ENCODE assay signal across 14 cellular contexts in genomic region chr17:43772877-43773648, GRCh38. TPM values are rescaled to one million over a fixed set of nuclear protein-coding genes. Genes with fewer than 3 reads are reported as not detected.
DNase-seq lines count a peak whose midpoint lies in the region; ATAC-seq and TF ChIP-seq lines count a peak whose summit lies in the region.
"Had no signal": no experiment of that assay in that cellular context is flagged by ENCODE, and none has a peak within 500 bp of the region (broad histone marks: within the 10 kb centered on the region; RNA-seq: fewer than 3 reads in every experiment).

No MANE protein-coding gene starts in this region.

- POLR2A ChIA-PET in OCI-LY7 (lab: Charles Lee), result no interaction called here

- TF ChIP-seq CTCF in left ventricle myocardium inferior (IDR thresholded peaks at IDR 0.05; ENCODE audit: borderline replicate concordance), result no peak
- TF ChIP-seq CTCF in endodermal cell (conservative IDR thresholded peaks at IDR 0.05), result no peak
- no peak for TF ChIP-seq CTCF in OCI-LY7 (conservative IDR thresholded peaks at IDR 0.05; ENCODE audit: low read length)

- WGBS in endodermal cell (ENCODE audit: insufficient coverage in 1 of 2, insufficient read length in 1 of 2), 2 experiments, result 94 to 100% methylated on average over 4 to 9 of the region's 10 CpGs

- no peak overlapping the region for H3K4me3 Mint-ChIP-seq in endodermal cell
- H3K4me3 Mint-ChIP-seq in naive B cell, result peak overlapping the region in 7 of 8 donors; percentile 50 to 76 (median 64)
- H3K4me3 Mint-ChIP-seq: stimulated activated naive CD8-positive, alpha-beta T cell treated with anti-CD3 and anti-CD28 coated beads, Interleukin-15, amount 100 ng/mL, for 72 hours had no signal

- H3K27me3 ChIP-seq in left ventricle myocardium inferior (ENCODE audit: low read depth) (no peaks in the 10 kb centered on the region), endodermal cell (ENCODE audit: control insufficient read depth, insufficient read depth, low read length, poor library complexity, severe bottlenecking) (no peaks in the 10 kb centered on the region)

- peak overlapping the region; percentile 46 for H3K27ac ChIP-seq in left ventricle myocardium inferior (replicated peaks)
- H3K27ac ChIP-seq in endodermal cell (ENCODE audit: low read depth, low read length), result no peak overlapping the region
- no peak overlapping the region for H3K27ac ChIP-seq in OCI-LY7 (ENCODE audit: low read depth, low read length, poor library complexity, severe bottlenecking)

- no peak overlapping the region for H3K9ac ChIP-seq in endodermal cell (ENCODE audit: extremely low read depth, low read length, poor library complexity, severe bottlenecking)

- peaks cover 64% of the 10 kb centered on the region for H3K36me3 Mint-ChIP-seq in endodermal cell (ENCODE audit: low read depth)
- H3K36me3 Mint-ChIP-seq in naive B cell, result no peaks in the 10 kb centered on the region

- H3K9me3 Mint-ChIP-seq in endodermal cell (no peaks in the 10 kb centered on the region), naive B cell (no peaks in the 10 kb centered on the region)
- H3K9me3 Mint-ChIP-seq: stimulated activated naive CD8-positive, alpha-beta T cell treated with anti-CD3 and anti-CD28 coated beads, Interleukin-15, amount 100 ng/mL, for 72 hours had no signal

- H2AFZ ChIP-seq in OCI-LY7 (ENCODE audit: low read length), result no peak overlapping the region

- ATAC-seq in naive B cell (ENCODE audit: low read depth in 2 of 2) (peak; percentile 16 to 37), GM18519 (IDR thresholded peaks at IDR 0.05; ENCODE audit: low FRiP score, unreplicated experiment) (no peak), GM18907 (IDR thresholded peaks at IDR 0.05; ENCODE audit: unreplicated experiment) (no peak)
- ATAC-seq: stimulated activated naive CD8-positive, alpha-beta T cell treated with anti-CD3 and anti-CD28 coated beads, Interleukin-15, amount 100 ng/mL, for 72 hours had no signal

- H3K27ac Mint-ChIP-seq in endodermal cell, result no peak overlapping the region
- peak overlapping the region; percentile 74 to 96 (median 88) for H3K27ac Mint-ChIP-seq in naive B cell

- H3K4me1 Mint-ChIP-seq in endodermal cell (peaks cover 2% of the 10 kb centered on the region), naive B cell (peaks cover 28 to 47% (median 30%) of the 10 kb centered on the region in 3 donors)

- no peaks in the 10 kb centered on the region for H4K20me1 ChIP-seq in OCI-LY7 (ENCODE audit: insufficient read depth, low read length)

- no peak overlapping the region for H3K4me3 ChIP-seq in left ventricle myocardium inferior
- no peak overlapping the region for H3K4me3 ChIP-seq in endodermal cell (ENCODE audit: low read length)
- no peak overlapping the region for H3K4me3 ChIP-seq in OCI-LY7 (ENCODE audit: low read depth, low read length, poor library complexity, severe bottlenecking)

- no TSS peak for BruUV-seq in OCI-LY7 (replicated peaks; lab: Mats Ljungman, UMichigan)

- peaks cover 88% of the 10 kb centered on the region for H3K4me1 ChIP-seq in left ventricle myocardium inferior
- no peaks in the 10 kb centered on the region for H3K4me1 ChIP-seq in endodermal cell (ENCODE audit: control insufficient read depth, insufficient read depth, low read length)
- H3K4me1 ChIP-seq in OCI-LY7 (ENCODE audit: insufficient read depth, low read length, poor library complexity, severe bottlenecking), result peaks cover 10% of the 10 kb centered on the region

- H3K79me2 ChIP-seq in OCI-LY7 (ENCODE audit: insufficient read depth, low read depth, low read length), result no peaks in the 10 kb centered on the region

- CTCF ChIA-PET in OCI-LY7 (lab: Charles Lee; ENCODE audit: unreplicated experiment), result no interaction called here

- DNase-seq in left ventricle myocardium inferior, result no peak
- DNase-seq in cardiac septum (ENCODE audit: low spot score), result no peak
- DNase-seq in endodermal cell, result peak; percentile 47
- peak; percentile 21 for DNase-seq in naive B cell
- DNase-seq in NCI-H524 treated with DMSO at 0.1 percent for 48 hours (lab: John Stamatoyannopoulos, UW), result no peak
- DNase-seq in OCI-LY7 (ENCODE audit: low spot score), result no peak
- DNase-seq: HCEC 1CT; NCI-H1105 treated with DMSO at 0.1 percent for 48 hours; stimulated activated naive CD8-positive, alpha-beta T cell treated with anti-CD3 and anti-CD28 coated beads, Interleukin-15, amount 100 ng/mL, for 72 hours; T-helper 9 cell had no signal

- H3K27me3 Mint-ChIP-seq in endodermal cell (ENCODE audit: insufficient read depth) (no peaks in the 10 kb centered on the region), naive B cell (no peaks in the 10 kb centered on the region)
- H3K27me3 Mint-ChIP-seq: stimulated activated naive CD8-positive, alpha-beta T cell treated with anti-CD3 and anti-CD28 coated beads, Interleukin-15, amount 100 ng/mL, for 72 hours had no signal

- intact Hi-C loops in left ventricle myocardium inferior (cut with micrococcal nuclease) (no loop called here), cardiac septum (cut with DNase I) (no loop called here), OCI-LY7 (cut with micrococcal nuclease; ENCODE audit: unreplicated experiment) (no loop called here)

- H3K36me3 ChIP-seq in left ventricle myocardium inferior (peaks cover 73% of the 10 kb centered on the region), endodermal cell (ENCODE audit: control insufficient read depth, insufficient read depth, low read length) (peaks cover 57% of the 10 kb centered on the region), OCI-LY7 (ENCODE audit: insufficient read depth, low read length) (no peaks in the 10 kb centered on the region)

- H3K4me2 ChIP-seq in OCI-LY7 (ENCODE audit: low read length), result no peak overlapping the region

- H3K9me2 ChIP-seq in OCI-LY7 (ENCODE audit: insufficient read depth, low read length), result no peaks in the 10 kb centered on the region

- H3K9me3 ChIP-seq in left ventricle myocardium inferior (replicated peaks), result no peaks in the 10 kb centered on the region
- H3K9me3 ChIP-seq in endodermal cell (ENCODE audit: control insufficient read depth, low read length), result no peaks in the 10 kb centered on the region
- no peaks in the 10 kb centered on the region for H3K9me3 ChIP-seq in OCI-LY7 (ENCODE audit: low read length)

RNA-seq across cellular contexts. Expression of gene DUSP3, which starts 5.7 kb away (rescaled TPM):
- total RNA-seq in left ventricle myocardium inferior, result 293 TPM
- total RNA-seq in cardiac septum, result 224 TPM
- 10 to 100 TPM; 25.4 to 31.0 TPM for total RNA-seq in endodermal cell
- 24.9 TPM for polyA plus RNA-seq in endodermal cell (2013, experiment 1 of 2)
- polyA plus RNA-seq in endodermal cell (2013, experiment 2 of 2), result 20.0 TPM
- polyA plus RNA-seq in naive B cell (ENCODE audit: low read depth in 6 of 6), result 10 to 100 TPM in 1 of 6 donors, 1 to 10 TPM in 5; 1.7 to 10.5 (median 6.6) TPM
- 3.0 and 9.0 TPM in 2 replicates for total RNA-seq in OCI-LY7 (2014; rRNA removed; shearing (Covaris generic))
- 6.9 and 9.8 TPM in 2 replicates for total RNA-seq in OCI-LY7 (2022)

RNA-seq across cellular contexts. Expression of gene CFAP97D1, which starts 7.2 kb away (rescaled TPM):
- 0.05 TPM for total RNA-seq in left ventricle myocardium inferior
- not detected for total RNA-seq in cardiac septum
- not detected for total RNA-seq in endodermal cell
- not detected for polyA plus RNA-seq in endodermal cell (2013, experiment 1 of 2)
- polyA plus RNA-seq in endodermal cell (2013, experiment 2 of 2), result not detected
- not detected for polyA plus RNA-seq in naive B cell (ENCODE audit: low read depth in 6 of 6)
- not detected in 2 replicates for total RNA-seq in OCI-LY7 (2014; rRNA removed; shearing (Covaris generic))
- not detected in 2 replicates for total RNA-seq in OCI-LY7 (2022)
- total RNA-seq: fibroblast of villous mesenchyme, mononuclear cell had no signal

RNA-seq across cellular contexts. Expression of gene SOST, which starts 14.5 kb away (rescaled TPM):
- 0.14 TPM for total RNA-seq in left ventricle myocardium inferior
- 0.24 TPM for total RNA-seq in cardiac septum
- not detected for total RNA-seq in endodermal cell
- 39.2 TPM for polyA plus RNA-seq in endodermal cell (2013, experiment 1 of 2)
- 37.0 TPM for polyA plus RNA-seq in endodermal cell (2013, experiment 2 of 2)
- polyA plus RNA-seq in naive B cell (ENCODE audit: low read depth in 6 of 6), result not detected
- total RNA-seq in OCI-LY7 (2014; rRNA removed; shearing (Covaris generic)), result not detected in 2 replicates
- not detected in 2 replicates for total RNA-seq in OCI-LY7 (2022)
- total RNA-seq: fibroblast of villous mesenchyme, mononuclear cell had no signal

RNA-seq across cellular contexts. Expression of gene MPP3, which starts 59.9 kb away (rescaled TPM):
- 35.2 TPM for total RNA-seq in left ventricle myocardium inferior
- 20.0 TPM for total RNA-seq in cardiac septum
- 1 to 10 TPM; 5.8 to 6.8 TPM for total RNA-seq in endodermal cell
- polyA plus RNA-seq in endodermal cell (2013, experiment 1 of 2), result 6.6 TPM
- polyA plus RNA-seq in endodermal cell (2013, experiment 2 of 2), result 10.8 TPM
- polyA plus RNA-seq in naive B cell (ENCODE audit: low read depth in 6 of 6), result not detected
- not detected in 2 replicates for total RNA-seq in OCI-LY7 (2014; rRNA removed; shearing (Covaris generic))
- not detected in 2 replicates for total RNA-seq in OCI-LY7 (2022)

Comparison
In these comparisons a context has a peak if more than half of its experiments do, and no peak if none do; other contexts are left out.
1. DNase-seq: peak in endodermal cell (single experiment) and naive B cell (single experiment); none in left ventricle myocardium inferior (single experiment), cardiac septum (single experiment), NCI-H524 treated with DMSO at 0.1 percent for 48 hours (single experiment) and OCI-LY7 (single experiment).
2. ATAC-seq: peak in naive B cell (2 of 2); none in GM18519 (single experiment) and GM18907 (single experiment).